19 cellular contexts compared by ENCODE assay signal in the genomic region with DNA sequence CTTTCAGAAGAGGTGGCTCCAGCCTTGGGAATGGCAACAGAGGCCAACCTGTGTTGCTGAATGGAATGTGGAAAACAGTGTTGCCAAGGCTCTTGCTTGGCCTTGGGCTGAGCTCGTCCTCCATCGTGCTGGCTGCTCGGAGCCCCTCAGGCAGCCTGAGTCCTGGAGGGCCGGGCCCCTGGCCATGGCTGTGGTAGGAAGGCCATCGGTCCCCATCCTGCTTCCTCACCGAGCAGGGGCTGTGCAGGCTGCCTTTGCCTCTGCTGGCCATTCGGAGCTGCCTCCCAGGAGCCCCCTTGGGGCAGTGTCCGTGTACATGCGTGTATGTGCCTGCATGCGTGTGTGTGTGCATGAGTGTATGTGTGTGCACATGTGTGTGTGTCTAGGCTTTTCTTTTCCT.
A peak's percentile ranks its signal among the peaks of the same experiment; 100 is the strongest.
DNase-seq lines count a peak whose midpoint lies in the region; ATAC-seq, FAIRE-seq and TF ChIP-seq lines count a peak whose summit lies in the region.
"Had no signal": no experiment of that assay in that cellular context is flagged by ENCODE, and none has a peak within 500 bp of the region (broad histone marks: within the 10 kb centered on the region; RNA-seq: fewer than 3 reads in every experiment).

No MANE protein-coding gene starts in this region.

- DNase-seq in kidney (peak; percentile 58), psoas muscle (no peak), transverse colon (no peak), SK-N-DZ (ENCODE audit: low spot score) (no peak), GOT3 (lab: John Stamatoyannopoulos, UW) (no peak)
- DNase-seq: activated B cell treated with CpG ODN at 0.5 μM for 24 hours; activated naive CD4-positive, alpha-beta T cell treated with anti-CD3 and anti-CD28 coated beads, Interleukin-2, amount 50 U/mL, for 16 hours; activated T-cell treated with anti-CD3 and anti-CD28 coated beads, Interleukin-2, amount 50 U/mL, for 4 hours; CD8-positive, alpha-beta T cell; DMS79 treated with DMSO at 0.1 percent for 48 hours; KBM-7; NCI-H187; NCI-H82; stimulated activated CD4-positive, alpha-beta T cell treated with anti-CD3 and anti-CD28 coated beads, Interleukin-2, amount 100 ng/mL, for 48 hours had no signal

- H3K4me3 Mint-ChIP-seq in brain = no peak overlapping the region
- H3K4me3 Mint-ChIP-seq: activated B cell treated with CpG ODN at 0.5 μM for 24 hours; activated T-cell treated with anti-CD3 and anti-CD28 coated beads, Interleukin-2, amount 50 U/mL, for 4 hours; CD8-positive, alpha-beta T cell; stimulated activated naive CD8-positive, alpha-beta T cell treated with anti-CD3 and anti-CD28 coated beads, Interleukin-15, Interleukin-2, amounts not matched to agents 100 ng/mL and 50 ng/mL, for 24 hours had no signal

- H3K9me3 ChIP-seq in kidney (ENCODE audit: control insufficient read depth in 1 of 2, low read length in 2 of 2) (no peaks in the 10 kb centered on the region), psoas muscle (no peaks in the 10 kb centered on the region), transverse colon (no peaks in the 10 kb centered on the region)
- H3K9me3 ChIP-seq: colonic mucosa, neutrophil had no signal

- in situ Hi-C loops in transverse colon (cut with MboI; ENCODE audit: low pct_ligation_motif_present in 1 of 4, low pct_unique_long_range_greater_than_20kb in 1 of 4, low sequenced_read_pairs in 3 of 4) = no loop called here

- H3K9ac ChIP-seq in kidney (ENCODE audit: low read length in 2 of 2) = no peak overlapping the region

- H3K27ac ChIP-seq in kidney (ENCODE audit: low read depth in 2 of 2, low read length in 2 of 2) (no peak overlapping the region), psoas muscle (peak overlapping the region; percentile 90), transverse colon (peak overlapping the region; percentile 60 to 83 (median 78))
- H3K27ac ChIP-seq: colonic mucosa, neutrophil had no signal

- H3K36me3 Mint-ChIP-seq in brain = no peaks in the 10 kb centered on the region
- H3K36me3 Mint-ChIP-seq: CD8-positive, alpha-beta T cell had no signal

- TF ChIP-seq EP300 in transverse colon (IDR thresholded peaks at IDR 0.05; ENCODE audit: low read depth) = no peak

- peaks cover 0 to 2% (median 0%) of the 10 kb centered on the region in 5 experiments for H3K9me3 Mint-ChIP-seq in brain
- H3K9me3 Mint-ChIP-seq: activated B cell treated with CpG ODN at 0.5 μM for 24 hours; activated T-cell treated with anti-CD3 and anti-CD28 coated beads, Interleukin-2, amount 50 U/mL, for 4 hours; CD8-positive, alpha-beta T cell; stimulated activated naive CD8-positive, alpha-beta T cell treated with anti-CD3 and anti-CD28 coated beads, Interleukin-15, Interleukin-2, amounts not matched to agents 100 ng/mL and 50 ng/mL, for 24 hours had no signal

- no peak for TF ChIP-seq POLR2A in transverse colon (IDR thresholded peaks at IDR 0.05)

- WGBS in psoas muscle, 3 donors = 59 to 78% (median 71%) methylated on average over 10 of the region's 10 CpGs
- 60 to 69% methylated on average over 2 to 9 of the region's 10 CpGs for WGBS in transverse colon (ENCODE audit: low coverage in 1 of 2), 2 donors

- intact Hi-C loops in kidney (cut with DNase I) = no loop called here
- intact Hi-C loops in psoas muscle (cut with DNase I) = loop anchor here in 1 of 2 donors (5.0 kb wide), 1 partner anchor 36 kb away; no protein-coding TSS in a partner anchor
- intact Hi-C loops in transverse colon (cut with DNase I; ENCODE audit: low total_unique reads) = no loop called here

- H3K4me1 Mint-ChIP-seq in brain = peaks cover 53% of the 10 kb centered on the region
- H3K4me1 Mint-ChIP-seq: activated B cell treated with CpG ODN at 0.5 μM for 24 hours had no signal

- peak overlapping the region in 3 of 5 experiments; percentile 80 to 85 (median 81) for H3K27ac Mint-ChIP-seq in brain
- H3K27ac Mint-ChIP-seq: activated B cell treated with CpG ODN at 0.5 μM for 24 hours; CD8-positive, alpha-beta T cell; stimulated activated naive CD8-positive, alpha-beta T cell treated with anti-CD3 and anti-CD28 coated beads, Interleukin-15, Interleukin-2, amounts not matched to agents 100 ng/mL and 50 ng/mL, for 24 hours had no signal

- no peaks in the 10 kb centered on the region for H3K36me3 ChIP-seq in kidney (ENCODE audit: control insufficient read depth in 1 of 2, insufficient read depth in 2 of 2, low read length in 2 of 2)
- H3K36me3 ChIP-seq in psoas muscle (ENCODE audit: insufficient read depth in 1 of 2, low read depth in 1 of 2) = peaks cover 0 to 9% of the 10 kb centered on the region in 2 donors
- no peaks in the 10 kb centered on the region for H3K36me3 ChIP-seq in transverse colon
- H3K36me3 ChIP-seq: colonic mucosa, neutrophil had no signal

- no peak for TF ChIP-seq CTCF in brain (conservative IDR thresholded peaks at IDR 0.05)
- no peak for TF ChIP-seq CTCF in kidney (IDR thresholded peaks at IDR 0.05; ENCODE audit: borderline replicate concordance, extremely low read depth, insufficient read depth)
- TF ChIP-seq CTCF in psoas muscle (IDR thresholded peaks at IDR 0.05) = no peak
- TF ChIP-seq CTCF in transverse colon (IDR thresholded peaks at IDR 0.05) = no peak

- ATAC-seq in psoas muscle (no peak), GM21360 (IDR thresholded peaks at IDR 0.05; ENCODE audit: unreplicated experiment) (no peak)
- ATAC-seq: activated T-cell treated with anti-CD3 and anti-CD28 coated beads, Interleukin-2, amount 50 U/mL, for 4 hours; CD8-positive, alpha-beta T cell had no signal

- H3K4me1 ChIP-seq in kidney (ENCODE audit: control insufficient read depth in 1 of 2, insufficient read depth in 1 of 2, low read depth in 1 of 2, low read length in 2 of 2) = no peaks in the 10 kb centered on the region
- peaks cover 42% of the 10 kb centered on the region for H3K4me1 ChIP-seq in psoas muscle
- peaks cover 13 to 25% (median 16%) of the 10 kb centered on the region in 4 donors for H3K4me1 ChIP-seq in transverse colon
- H3K4me1 ChIP-seq: colonic mucosa had no signal

- no peak for FAIRE-seq in kidney (lab: Jason Lieb, UNC)

- no peak overlapping the region for H3K4me3 ChIP-seq in kidney (ENCODE audit: low read length in 2 of 2)
- no peak overlapping the region for H3K4me3 ChIP-seq in psoas muscle
- no peak overlapping the region for H3K4me3 ChIP-seq in transverse colon
- H3K4me3 ChIP-seq: colonic mucosa had no signal

- no peaks in the 10 kb centered on the region for H3K27me3 Mint-ChIP-seq in brain
- H3K27me3 Mint-ChIP-seq: activated B cell treated with CpG ODN at 0.5 μM for 24 hours; stimulated activated naive CD8-positive, alpha-beta T cell treated with anti-CD3 and anti-CD28 coated beads, Interleukin-15, Interleukin-2, amounts not matched to agents 100 ng/mL and 50 ng/mL, for 24 hours had no signal

- H3K27me3 ChIP-seq in psoas muscle (ENCODE audit: insufficient read depth in 3 of 3, low read length in 2 of 3) = no peaks in the 10 kb centered on the region
- H3K27me3 ChIP-seq in transverse colon = no peaks in the 10 kb centered on the region
- H3K27me3 ChIP-seq: colonic mucosa had no signal

Comparison
In these comparisons a context has a peak if more than half of its experiments do, and no peak if none do; other contexts are left out.
1. H3K27ac ChIP-seq: peak in psoas muscle (single experiment) and transverse colon (4 of 4); none in kidney (0 of 2).